ENCODE assay signal across 26 cellular contexts in the genomic region with DNA sequence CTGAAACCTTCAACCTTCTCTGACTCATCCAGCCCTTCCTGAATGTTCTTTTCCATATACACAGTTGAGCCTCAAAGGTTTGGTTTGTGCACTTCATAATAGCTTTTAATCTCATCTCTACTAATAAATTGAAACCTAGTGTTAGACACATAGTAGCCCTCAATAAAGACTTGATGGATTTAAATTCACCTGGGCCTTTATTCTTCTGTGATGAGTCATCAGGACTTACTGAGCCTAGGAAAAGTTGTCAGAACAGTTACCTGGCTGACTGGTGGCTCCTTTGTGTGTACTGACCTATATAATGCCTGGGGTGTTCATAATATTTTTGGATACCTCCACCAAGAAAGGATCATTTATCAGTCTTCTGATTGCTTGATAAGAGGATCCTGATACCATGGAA.
"Had no signal": no experiment of that assay in that cellular context is flagged by ENCODE, and none has a peak within 500 bp of the region (broad histone marks: within the 10 kb centered on the region; RNA-seq: fewer than 3 reads in every experiment).

No MANE protein-coding gene starts in this region.

- H3K4me3 ChIP-seq: cardiac muscle cell, colonic mucosa, esophagus muscularis mucosa, gastroesophageal sphincter, heart right ventricle had no signal

- H3K4me1 ChIP-seq: colonic mucosa, esophagus muscularis mucosa, gastroesophageal sphincter, heart right ventricle had no signal

- H3K36me3 ChIP-seq: brain microvascular endothelial cell, cardiac muscle cell, colonic mucosa, esophagus muscularis mucosa, gastroesophageal sphincter, heart right ventricle had no signal

- ATAC-seq: activated CD4-positive, alpha-beta T cell treated with anti-CD3 and anti-CD28 coated beads for 36 hours; activated CD8-positive, alpha-beta T cell treated with anti-CD3 and anti-CD28 coated beads for 36 hours; activated T-cell treated with anti-CD3 and anti-CD28 coated beads, Interleukin-2, amount 50 U/mL, for 4 hours; activated T-helper 17 cell treated with anti-CD3 and anti-CD28 coated beads, Interleukin-2, amount 50 U/mL, for 72 hours; gastroesophageal sphincter; heart right ventricle had no signal

- DNase-seq: activated CD4-positive, alpha-beta T cell treated with anti-CD3 and anti-CD28 coated beads for 36 hours; activated CD4-positive, alpha-beta T cell treated with anti-CD3 and anti-CD28 coated beads, Interleukin-2, amount 50 U/mL, for 1 hour; activated CD4-positive, alpha-beta T cell treated with anti-CD3 and anti-CD28 coated beads, Interleukin-2, amount 50 U/mL, for 48 hours; activated CD4-positive, CD25-positive, alpha-beta regulatory T cell; activated CD4-positive, CD25-positive, alpha-beta regulatory T cell treated with anti-CD3 and anti-CD28 coated beads, Interleukin-2, amount 50 U/mL, for 72 hours; activated CD8-positive, alpha-beta memory T cell treated with anti-CD3 and anti-CD28 coated beads for 24 hours; activated CD8-positive, alpha-beta T cell treated with anti-CD3 and anti-CD28 coated beads for 36 hours; activated effector memory CD4-positive, alpha-beta T cell treated with Interleukin-2 at 50 U/mL for 16 hours; activated gamma-delta T cell treated with Interleukin-2 at 50 U/mL for 16 hours; activated naive CD4-positive, alpha-beta T cell treated with anti-CD3 and anti-CD28 coated beads, Interleukin-2, amount 50 U/mL, for 16 hours; activated naive CD4-positive, alpha-beta T cell treated with Interleukin-2 at 50 U/mL for 16 hours; activated T-cell treated with anti-CD3 and anti-CD28 coated beads, Interleukin-2, amount 50 U/mL, for 4 hours; amniotic stem cell; anterior cingulate cortex; brain microvascular endothelial cell; central memory CD4-positive, alpha-beta T cell; cerebellar nuclear complex; colonic mucosa; effector CD8-positive, alpha-beta T cell; foreskin melanocyte; heart right ventricle; T-helper 2 cell had no signal

- H3K9me3 ChIP-seq: colonic mucosa, esophagus muscularis mucosa, gastroesophageal sphincter had no signal

- H3K27me3 ChIP-seq: brain microvascular endothelial cell, cardiac muscle cell, colonic mucosa, esophagus muscularis mucosa had no signal

- H3K27ac ChIP-seq: brain microvascular endothelial cell, cardiac muscle cell, colonic mucosa, esophagus muscularis mucosa, gastroesophageal sphincter, heart right ventricle had no signal
